Comparison of ENCODE assay signal across 16 cellular contexts in the genomic region with DNA sequence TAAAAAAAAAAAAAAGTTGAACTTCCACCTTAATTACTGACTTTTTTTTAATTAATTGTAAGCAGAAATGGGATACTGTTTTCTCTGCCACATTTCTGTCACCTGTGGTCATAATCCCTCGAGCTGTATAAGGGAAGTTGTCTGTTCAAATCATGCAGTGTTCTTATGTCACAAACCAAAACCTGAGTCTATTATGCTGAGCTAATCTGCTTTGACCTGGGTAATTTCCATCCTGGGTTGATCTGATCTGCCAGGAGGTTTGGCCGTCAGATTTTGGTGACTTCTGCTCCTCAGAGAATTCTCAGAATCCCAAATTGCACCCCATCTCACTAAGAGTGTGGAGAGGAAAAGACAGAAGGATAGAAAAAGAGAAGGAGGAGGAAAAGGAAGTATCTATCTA.
"Had no signal": no experiment of that assay in that cellular context is flagged by ENCODE, and none has a peak within 500 bp of the region (broad histone marks: within the 10 kb centered on the region; RNA-seq: fewer than 3 reads in every experiment).

No MANE protein-coding gene starts in this region.

- H3K4me1 ChIP-seq: foreskin keratinocyte had no signal

- H3K36me3 ChIP-seq: neutrophil had no signal

- ATAC-seq: foreskin keratinocyte; natural killer cell; stimulated activated effector memory CD8-positive, alpha-beta T cell treated with anti-CD3 and anti-CD28 coated beads, Interleukin-12 subunit alpha, Interleukin-12 subunit beta, amount 100 ng/mL, for 72 hours; WTC11 had no signal

- DNase-seq: activated CD4-positive, alpha-beta T cell treated with anti-CD3 and anti-CD28 coated beads for 48 hours; activated CD8-positive, alpha-beta memory T cell treated with anti-CD3 and anti-CD28 coated beads, Interleukin-2, amount 50 U/mL, for 48 hours; activated naive CD8-positive, alpha-beta T cell treated with anti-CD3 and anti-CD28 coated beads for 36 hours; amygdala; central memory CD4-positive, alpha-beta T cell; effector CD8-positive, alpha-beta T cell; foreskin keratinocyte; head of caudate nucleus; immature natural killer cell; mesenchymal stem cell; natural killer cell; posterior cingulate gyrus; retina had no signal

- H3K27ac ChIP-seq: foreskin keratinocyte, neutrophil had no signal

- H3K9me3 ChIP-seq: neutrophil had no signal

- H3K27me3 ChIP-seq: foreskin keratinocyte, neutrophil had no signal
